ENCODE assay signal across 20 cellular contexts in the genomic region with DNA sequence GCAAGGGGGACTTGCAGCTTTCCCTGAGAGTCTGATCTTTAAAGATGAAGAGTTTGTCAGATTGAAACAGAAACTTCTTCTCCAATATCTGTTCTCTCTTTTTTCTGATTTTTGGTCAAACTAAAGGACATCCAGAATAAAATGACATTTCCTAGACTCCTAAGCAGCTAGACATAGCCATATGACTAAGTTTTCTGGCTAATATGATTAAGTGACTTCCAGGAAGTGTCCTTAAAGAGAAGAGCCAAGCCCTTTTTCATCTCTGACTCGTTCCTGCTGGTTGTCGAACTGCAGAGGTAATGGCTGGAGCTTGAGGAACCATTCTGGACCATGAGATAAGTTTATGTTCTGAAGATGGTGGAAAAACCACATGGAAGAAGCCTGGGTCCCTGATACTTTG.
DNase-seq lines count a peak whose midpoint lies in the region; ATAC-seq, FAIRE-seq and TF ChIP-seq lines count a peak whose summit lies in the region.
"Had no signal": no experiment of that assay in that cellular context is flagged by ENCODE, and none has a peak within 500 bp of the region (broad histone marks: within the 10 kb centered on the region; RNA-seq: fewer than 3 reads in every experiment).

No MANE protein-coding gene starts in this region.

- H3K36me3 ChIP-seq in BLaER1 treated with 17β-estradiol and CSF1 and Interleukin-3, amounts not matched to agents 10 nM and 100 nM: no peaks in the 10 kb centered on the region
- H3K36me3 ChIP-seq in K562 (ENCODE audit: control insufficient read depth, insufficient read depth, low read length): no peaks in the 10 kb centered on the region
- no peaks in the 10 kb centered on the region for H3K36me3 ChIP-seq in small intestine (ENCODE audit: control insufficient read depth in 2 of 2, insufficient read depth in 2 of 2, low read length in 2 of 2)

- POLR2A ChIA-PET in K562 (lab: Yijun Ruan, JAX): no interaction called here

- BruUV-seq in K562 (replicated peaks; lab: Mats Ljungman, UMichigan): no TSS peak

- WGBS in K562 (ENCODE audit: insufficient coverage, low coverage, missing lambda C conversion rate): 0% methylated on average over 2 of the region's 2 CpGs
- WGBS in small intestine, 3 donors: 37 to 50% (median 40%) methylated on average over 2 of the region's 2 CpGs

- no peaks in the 10 kb centered on the region for H3K9me1 ChIP-seq in K562 (ENCODE audit: control insufficient read depth, insufficient read depth, low read length)

- peaks cover 0 to 45% (median 27%) of the 10 kb centered on the region in 10 experiments; a peak in 13 of 20 replicates for H3K4me1 ChIP-seq in BLaER1 treated with 17β-estradiol and CSF1 and Interleukin-3, amounts not matched to agents 10 nM and 100 nM
- peaks cover 0 to 5% of the 10 kb centered on the region in 2 experiments; a peak in 3 of 5 replicates for H3K4me1 ChIP-seq in K562 (replicated peaks in 1 of 2; ENCODE audit: control insufficient read depth in 2 of 2, insufficient read depth in 2 of 2, low read length in 2 of 2)
- no peaks in the 10 kb centered on the region for H3K4me1 ChIP-seq in small intestine (ENCODE audit: control insufficient read depth in 2 of 2, insufficient read depth in 1 of 2, low read depth in 1 of 2, low read length in 1 of 2)

- CTCF ChIA-PET in K562 (lab: Yijun Ruan, JAX; ENCODE audit: low intra/inter-chr PET ratio): no interaction called here

- TF ChIP-seq EP300 in K562 (IDR thresholded peaks at IDR 0.05; ENCODE audit: low read length): no peak

- ATAC-seq in activated CD4-positive, CD25-positive, alpha-beta regulatory T cell treated with anti-CD3 and anti-CD28 coated beads, Interleukin-2, amount 50 U/mL, for 24 hours: peak; percentile 73 to 76
- no peak for ATAC-seq in K562
- ATAC-seq in stimulated activated naive B cell treated with anti-CD40 and anti-IgM and Interleukin-4, amounts not matched to agents 10 μg/mL and 1 μg/mL and 100 μg/mL, for 72 hours (replicated peaks): peak; percentile 69 to 81
- ATAC-seq: CD8-positive, alpha-beta T cell; PC-3 had no signal

- no peak overlapping the region for H3K4me3 Mint-ChIP-seq in stimulated activated naive B cell treated with anti-CD40 and anti-IgM and Interleukin-4, amounts not matched to agents 10 μg/mL and 1 μg/mL and 100 μg/mL, for 72 hours
- H3K4me3 Mint-ChIP-seq: CD8-positive, alpha-beta T cell; H9 had no signal

- no peak for TF ChIP-seq RAD21 in K562 (CRISPR knock-in tag; conservative IDR thresholded peaks at IDR 0.05 in 1 of 2, IDR thresholded peaks at IDR 0.05 in 1 of 2)

- no peaks in the 10 kb centered on the region for H3K36me3 Mint-ChIP-seq in stimulated activated naive B cell treated with anti-CD40 and anti-IgM and Interleukin-4, amounts not matched to agents 10 μg/mL and 1 μg/mL and 100 μg/mL, for 72 hours
- H3K36me3 Mint-ChIP-seq: CD8-positive, alpha-beta T cell had no signal

- no peak overlapping the region for H3K4me3 ChIP-seq in BLaER1 treated with 17β-estradiol and CSF1 and Interleukin-3, amounts not matched to agents 10 nM and 100 nM
- H3K4me3 ChIP-seq in K562 (no peak overlapping the region), small intestine (ENCODE audit: low read depth in 1 of 2, low read length in 2 of 2) (no peak overlapping the region)

- H3K4me2 ChIP-seq in BLaER1 treated with 17β-estradiol and CSF1 and Interleukin-3, amounts not matched to agents 10 nM and 100 nM: peak overlapping the region in 9 of 11 experiments; percentile 12 to 54 (median 27); a peak in 13 of 22 replicates
- H3K4me2 ChIP-seq in K562 (ENCODE audit: insufficient read depth, low read length): no peak overlapping the region
- H3K4me2 ChIP-seq: KMS-11 had no signal

- no peaks in the 10 kb centered on the region for H3K27me3 ChIP-seq in BLaER1 treated with 17β-estradiol and CSF1 and Interleukin-3, amounts not matched to agents 10 nM and 100 nM
- H3K27me3 ChIP-seq in K562 (ENCODE audit: control insufficient read depth in 2 of 2, insufficient read depth in 2 of 2, low read length in 2 of 2): no peaks in the 10 kb centered on the region
- H3K27me3 ChIP-seq in small intestine (ENCODE audit: control insufficient read depth in 2 of 2, insufficient read depth in 2 of 2, low read length in 2 of 2): no peaks in the 10 kb centered on the region

- peaks cover 0 to 18% of the 10 kb centered on the region in 2 donors for H3K9me3 Mint-ChIP-seq in stimulated activated naive B cell treated with anti-CD40 and anti-IgM and Interleukin-4, amounts not matched to agents 10 μg/mL and 1 μg/mL and 100 μg/mL, for 72 hours
- H3K9me3 Mint-ChIP-seq: CD8-positive, alpha-beta T cell had no signal

- no peak for DNase-seq in activated CD4-positive, CD25-positive, alpha-beta regulatory T cell (lab: John Stamatoyannopoulos, UW)
- DNase-seq in K562 (ENCODE audit: extremely low read depth in 1 of 4, low spot score in 3 of 4) (peak in 2 of 4 experiments; percentile 11 to 30), small intestine (no peak), NCI-H187 treated with DMSO at 0.1 percent for 48 hours (lab: John Stamatoyannopoulos, UW) (no peak)
- no peak for DNase-seq in stimulated activated naive B cell treated with anti-CD40 and anti-IgM and Interleukin-4, amounts not matched to agents 10 μg/mL and 1 μg/mL and 100 μg/mL, for 72 hours
- DNase-seq: CD8-positive, alpha-beta T cell; DMS79; H9; NCI-H1417; NCI-H187; NCI-H2227 treated with DMSO at 0.1 percent for 48 hours; NCI-H510A treated with DMSO at 0.1 percent for 48 hours; NCI-H774; PC-3; RPMI8226; SHP77 treated with DMSO at 0.1 percent for 48 hours had no signal

- peak; percentile 26 for FAIRE-seq in K562 (lab: Jason Lieb, UNC)
- no peak for FAIRE-seq in small intestine (lab: Jason Lieb, UNC)
- FAIRE-seq: A204.1 had no signal

- no peak overlapping the region for H3K9ac ChIP-seq in BLaER1 treated with 17β-estradiol and CSF1 and Interleukin-3, amounts not matched to agents 10 nM and 100 nM
- no peak overlapping the region for H3K9ac ChIP-seq in K562 (ENCODE audit: insufficient read depth in 1 of 2, low read depth in 2 of 2, low read length in 2 of 2)
- H3K9ac ChIP-seq: KMS-11 had no signal

- TF ChIP-seq CTCF in K562 (IDR thresholded peaks at IDR 0.05 in 2 of 3, conservative IDR thresholded peaks at IDR 0.05 in 1 of 3; ENCODE audit: insufficient read depth in 2 of 3, low read depth in 1 of 3, low read length in 3 of 3): no peak

- peaks cover 0 to 2% of the 10 kb centered on the region in 2 donors for H3K4me1 Mint-ChIP-seq in stimulated activated naive B cell treated with anti-CD40 and anti-IgM and Interleukin-4, amounts not matched to agents 10 μg/mL and 1 μg/mL and 100 μg/mL, for 72 hours
- H3K4me1 Mint-ChIP-seq: H9 had no signal

- intact Hi-C loops in K562 (cut with micrococcal nuclease): no loop called here

- in situ Hi-C loops in K562 (cut with MboI): no loop called here

- H4K20me1 ChIP-seq in BLaER1 treated with 17β-estradiol and CSF1 and Interleukin-3, amounts not matched to agents 10 nM and 100 nM: no peaks in the 10 kb centered on the region
- H4K20me1 ChIP-seq in K562 (replicated peaks; ENCODE audit: control insufficient read depth, insufficient read depth, low read length): no peaks in the 10 kb centered on the region

- H3K27ac ChIP-seq in BLaER1 treated with 17β-estradiol and CSF1 and Interleukin-3, amounts not matched to agents 10 nM and 100 nM: no peak overlapping the region
- H3K27ac ChIP-seq in K562 (ENCODE audit: extremely low read depth, low read depth, low read length) (no peak overlapping the region), small intestine (ENCODE audit: low read depth in 1 of 2, low read length in 1 of 2) (no peak overlapping the region)
- H3K27ac ChIP-seq: KMS-11 had no signal

- H3K79me2 ChIP-seq in K562 (ENCODE audit: control insufficient read depth, insufficient read depth, low read length): no peaks in the 10 kb centered on the region

- no peak for TF ChIP-seq POLR2A in K562 (conservative IDR thresholded peaks at IDR 0.05)

- H3K9me3 ChIP-seq in BLaER1 treated with 17β-estradiol and CSF1 and Interleukin-3, amounts not matched to agents 10 nM and 100 nM (replicated peaks in 1 of 11): peaks cover 0 to 24% (median 11%) of the 10 kb centered on the region in 11 experiments; a peak in 13 of 22 replicates
- H3K9me3 ChIP-seq in K562 (replicated peaks; ENCODE audit: control insufficient read depth, insufficient read depth, low read depth, low read length) (peaks cover 4% of the 10 kb centered on the region; the same call in 1 of the 2 replicates), small intestine (ENCODE audit: control insufficient read depth, low read depth) (no peaks in the 10 kb centered on the region)

- peak overlapping the region; percentile 38 for H2AFZ ChIP-seq in K562 (ENCODE audit: low read depth, low read length)

- H3K27me3 Mint-ChIP-seq in stimulated activated naive B cell treated with anti-CD40 and anti-IgM and Interleukin-4, amounts not matched to agents 10 μg/mL and 1 μg/mL and 100 μg/mL, for 72 hours: peaks cover 4 to 7% of the 10 kb centered on the region in 2 donors

- no peak overlapping the region for H3K27ac Mint-ChIP-seq in stimulated activated naive B cell treated with anti-CD40 and anti-IgM and Interleukin-4, amounts not matched to agents 10 μg/mL and 1 μg/mL and 100 μg/mL, for 72 hours
- H3K27ac Mint-ChIP-seq: CD8-positive, alpha-beta T cell; H9 had no signal

TF ChIP-seq in K562, 482 proteins besides CTCF, POLR2A, EP300 and RAD21:
- TF ChIP-seq ZNF408 (CRISPR knock-in tag; IDR thresholded peaks at IDR 0.05; ENCODE audit: low read depth) (no peak), ARID1B (IDR thresholded peaks at IDR 0.05) (0 out of 2 replicates have a peak, but pooled peaks have one; percentile 15)
- TF ChIP-seq, protein P1, sequence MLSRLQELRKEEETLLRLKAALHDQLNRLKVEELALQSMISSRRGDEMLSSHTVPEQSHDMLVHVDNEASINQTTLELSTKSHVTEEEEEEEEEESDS (CRISPR knock-in tag; IDR thresholded peaks at IDR 0.05): no peak
TF ChIP-seq in K562: peak in this region for 1.
